15 cellular contexts compared by ENCODE assay signal in the genomic region with DNA sequence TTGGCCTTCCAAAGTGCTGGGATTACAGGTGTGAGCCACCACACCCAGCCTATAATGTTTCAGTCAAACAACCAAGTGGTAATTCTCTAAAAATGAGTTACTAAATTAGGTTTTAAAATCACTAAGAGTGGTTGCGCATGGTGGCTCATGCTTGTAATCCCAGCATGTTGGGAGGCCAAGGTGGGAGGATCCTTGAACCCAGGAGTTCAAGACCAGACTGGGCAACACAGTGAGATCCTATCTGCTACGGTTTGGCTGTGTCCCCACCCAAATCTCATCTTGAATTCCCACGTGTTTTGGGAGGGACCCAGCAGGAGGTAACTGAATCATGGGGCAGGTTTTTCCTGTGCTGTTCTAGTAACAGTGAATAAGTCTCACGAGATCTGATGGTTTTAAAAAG. TPM values are rescaled to one million over a fixed set of nuclear protein-coding genes. Genes with fewer than 3 reads are reported as not detected.
DNase-seq lines count a peak whose midpoint lies in the region; ATAC-seq and TF ChIP-seq lines count a peak whose summit lies in the region.
"Had no signal": no experiment of that assay in that cellular context is flagged by ENCODE, and none has a peak within 500 bp of the region (broad histone marks: within the 10 kb centered on the region; RNA-seq: fewer than 3 reads in every experiment).

No MANE protein-coding gene starts in this region.

- intact Hi-C loops in natural killer cell (cut with micrococcal nuclease) = no loop called here

- no peaks in the 10 kb centered on the region for H3K9me3 ChIP-seq in T-helper 17 cell (ENCODE audit: control insufficient read depth, low read length, poor library complexity, severe bottlenecking)

- ATAC-seq in natural killer cell = no peak
- no peak for ATAC-seq in natural killer cell treated with Interleukin-12 subunit alpha and Interleukin-12 subunit beta and Interleukin-15 and Interleukin-18, amount 100 ng/mL, for 72 hours
- ATAC-seq in T-helper 17 cell = no peak
- ATAC-seq in naive B cell (ENCODE audit: low read depth in 2 of 2) = no peak
- ATAC-seq in HG02571 (IDR thresholded peaks at IDR 0.05; ENCODE audit: unreplicated experiment) = no peak
- ATAC-seq in GM21717 (IDR thresholded peaks at IDR 0.05; ENCODE audit: unreplicated experiment) = no peak
- ATAC-seq: GM23338 had no signal

- H3K36me3 Mint-ChIP-seq in natural killer cell (peaks cover 7% of the 10 kb centered on the region), T-helper 17 cell (ENCODE audit: low read depth) (peaks cover 2% of the 10 kb centered on the region), naive B cell (peaks cover 7 to 15% of the 10 kb centered on the region in 2 donors)
- peaks cover 8% of the 10 kb centered on the region for H3K36me3 Mint-ChIP-seq in natural killer cell treated with Interleukin-12 subunit alpha and Interleukin-12 subunit beta and Interleukin-15 and Interleukin-18, amount 100 ng/mL, for 72 hours

- no peaks in the 10 kb centered on the region for H3K27me3 Mint-ChIP-seq in natural killer cell (ENCODE audit: low read depth in 2 of 2)
- H3K27me3 Mint-ChIP-seq in natural killer cell treated with Interleukin-12 subunit alpha and Interleukin-12 subunit beta and Interleukin-15 and Interleukin-18, amount 100 ng/mL, for 72 hours = no peaks in the 10 kb centered on the region
- no peaks in the 10 kb centered on the region for H3K27me3 Mint-ChIP-seq in T-helper 17 cell
- no peaks in the 10 kb centered on the region for H3K27me3 Mint-ChIP-seq in naive B cell
- H3K27me3 Mint-ChIP-seq: CD4-positive, alpha-beta T cell had no signal

- DNase-seq in natural killer cell (no peak), T-helper 17 cell (no peak), naive B cell (no peak)
- no peak for DNase-seq in natural killer cell treated with Interleukin-12 subunit alpha and Interleukin-12 subunit beta and Interleukin-15 and Interleukin-18, amount 100 ng/mL, for 72 hours (ENCODE audit: low spot score)
- DNase-seq in activated CD4-positive, alpha-beta T cell treated with anti-CD3 and anti-CD28 coated beads, Interleukin-2, amount 50 U/mL, for 48 hours = no peak
- DNase-seq: ACHN; C1 segment of cervical spinal cord; CD4-positive, alpha-beta T cell; DMS153; DND-41; H7; KG1 had no signal

- H3K4me1 Mint-ChIP-seq in natural killer cell (peaks cover 24 to 26% of the 10 kb centered on the region in 2 donors), T-helper 17 cell (peaks cover 14% of the 10 kb centered on the region), naive B cell (peaks cover 18 to 69% (median 39%) of the 10 kb centered on the region in 3 donors)
- peaks cover 5 to 6% of the 10 kb centered on the region in 2 donors for H3K4me1 Mint-ChIP-seq in natural killer cell treated with Interleukin-12 subunit alpha and Interleukin-12 subunit beta and Interleukin-15 and Interleukin-18, amount 100 ng/mL, for 72 hours (ENCODE audit: low read depth in 2 of 2)
- H3K4me1 Mint-ChIP-seq: GM23338 had no signal

- no peak for TF ChIP-seq CTCF in natural killer cell (IDR thresholded peaks at IDR 0.05)

- no peak overlapping the region for H3K4me3 Mint-ChIP-seq in natural killer cell
- H3K4me3 Mint-ChIP-seq in natural killer cell treated with Interleukin-12 subunit alpha and Interleukin-12 subunit beta and Interleukin-15 and Interleukin-18, amount 100 ng/mL, for 72 hours = no peak overlapping the region
- no peak overlapping the region for H3K4me3 Mint-ChIP-seq in T-helper 17 cell
- peak overlapping the region in 2 of 8 donors; percentile 38 to 78 for H3K4me3 Mint-ChIP-seq in naive B cell
- H3K4me3 Mint-ChIP-seq: CD4-positive, alpha-beta T cell; GM23338 had no signal

- H3K9me3 Mint-ChIP-seq in natural killer cell (no peaks in the 10 kb centered on the region), naive B cell (peaks cover 0 to 6% (median 4%) of the 10 kb centered on the region in 7 donors)
- H3K9me3 Mint-ChIP-seq in natural killer cell treated with Interleukin-12 subunit alpha and Interleukin-12 subunit beta and Interleukin-15 and Interleukin-18, amount 100 ng/mL, for 72 hours = no peaks in the 10 kb centered on the region
- H3K9me3 Mint-ChIP-seq: CD4-positive, alpha-beta T cell had no signal

- H3K27ac Mint-ChIP-seq in natural killer cell (peak overlapping the region; percentile 42 to 46), T-helper 17 cell (peak overlapping the region; percentile 45), naive B cell (peak overlapping the region in 4 of 6 donors; percentile 63 to 94 (median 91))
- H3K27ac Mint-ChIP-seq in natural killer cell treated with Interleukin-12 subunit alpha and Interleukin-12 subunit beta and Interleukin-15 and Interleukin-18, amount 100 ng/mL, for 72 hours = no peak overlapping the region
- H3K27ac Mint-ChIP-seq: CD4-positive, alpha-beta T cell; GM23338 had no signal

RNA-seq across cellular contexts. Expression of a gene that starts 26.1 kb away (rescaled TPM):
- total RNA-seq in natural killer cell (10 to 100 TPM; 78.7 to 89.3 (median 81.8) TPM), T-helper 17 cell (10 to 100 TPM; 53.1 to 67.7 TPM)
- total RNA-seq in natural killer cell treated with Interleukin-12 subunit alpha and Interleukin-12 subunit beta and Interleukin-15 and Interleukin-18, amount 100 ng/mL, for 72 hours = 100 to 1,000 TPM in 1 of 2 donors, 10 to 100 TPM in 1; 73.0 to 114 TPM
- polyA plus RNA-seq in naive B cell (ENCODE audit: low read depth in 6 of 6) = 100 to 1,000 TPM; 107 to 142 (median 130) TPM

RNA-seq across cellular contexts. Expression of a gene that starts 31.9 kb away (rescaled TPM):
- total RNA-seq in natural killer cell (1 to 10 TPM; 3.8 to 6.4 (median 5.1) TPM), T-helper 17 cell (1 to 10 TPM; 2.0 to 3.3 TPM)
- 1 to 10 TPM; 3.8 to 7.1 TPM for total RNA-seq in natural killer cell treated with Interleukin-12 subunit alpha and Interleukin-12 subunit beta and Interleukin-15 and Interleukin-18, amount 100 ng/mL, for 72 hours
- polyA plus RNA-seq in naive B cell (ENCODE audit: low read depth in 6 of 6) = 1 to 10 TPM; 3.1 to 8.2 (median 3.6) TPM

RNA-seq across cellular contexts. Expression of a gene that starts 35.8 kb away (rescaled TPM):
- total RNA-seq in natural killer cell (10 to 100 TPM; 19.2 to 26.7 (median 19.7) TPM), T-helper 17 cell (10 to 100 TPM; 26.0 to 29.8 TPM)
- total RNA-seq in natural killer cell treated with Interleukin-12 subunit alpha and Interleukin-12 subunit beta and Interleukin-15 and Interleukin-18, amount 100 ng/mL, for 72 hours = 10 to 100 TPM; 19.7 to 41.2 TPM
- 10 to 100 TPM; 15.0 to 22.2 (median 18.0) TPM for polyA plus RNA-seq in naive B cell (ENCODE audit: low read depth in 6 of 6)

RNA-seq across cellular contexts. Expression of a gene that starts 58.5 kb away (rescaled TPM):
- total RNA-seq in natural killer cell = 10 to 100 TPM; 38.0 to 43.8 (median 39.1) TPM
- total RNA-seq in natural killer cell treated with Interleukin-12 subunit alpha and Interleukin-12 subunit beta and Interleukin-15 and Interleukin-18, amount 100 ng/mL, for 72 hours = 10 to 100 TPM; 23.7 to 41.3 TPM
- 10 to 100 TPM; 33.8 to 36.5 TPM for total RNA-seq in T-helper 17 cell
- polyA plus RNA-seq in naive B cell (ENCODE audit: low read depth in 6 of 6) = 10 to 100 TPM in 1 of 6 donors, 1 to 10 TPM in 5; 2.2 to 21.4 (median 8.5) TPM

Comparison
In these comparisons a context has a peak if more than half of its experiments do, and no peak if none do; other contexts are left out.
1. H3K27ac Mint-ChIP-seq: peak in natural killer cell (2 of 2), T-helper 17 cell (single experiment) and naive B cell (4 of 6); none in natural killer cell treated with Interleukin-12 subunit alpha and Interleukin-12 subunit beta and Interleukin-15 and Interleukin-18, amount 100 ng/mL, for 72 hours (0 of 2).